ENCODE assay signal across 1 cellular context in genomic region chr13:113149711-113150544, GRCh38.
A peak's percentile ranks its signal among the peaks of the same experiment; 100 is the strongest.
TF ChIP-seq lines count a peak whose summit lies in the region.

No MANE protein-coding gene starts in this region.

TF ChIP-seq in liver, 16 proteins besides CTCF, POLR2A, EP300 and RAD21 (continued from another document):
- TF ChIP-seq RXRA (IDR thresholded peaks at IDR 0.05) (peak; percentile 92), FOXA1 (IDR thresholded peaks at IDR 0.05) (peak; percentile 61)
